Comparison of ENCODE assay signal across 41 cellular contexts in genomic region chr3:89713196-89713595, GRCh38.
"Had no signal": no experiment of that assay in that cellular context is flagged by ENCODE, and none has a peak within 500 bp of the region (broad histone marks: within the 10 kb centered on the region; RNA-seq: fewer than 3 reads in every experiment).

No MANE protein-coding gene starts in this region.

- H3K4me1 Mint-ChIP-seq: activated naive CD4-positive, alpha-beta T cell treated with anti-CD3 and anti-CD28 coated beads, Interleukin-2, amount 10 ng/mL, durations not matched to agents 7 days and 5 days; activated naive CD4-positive, alpha-beta T cell treated with anti-CD3 and anti-CD28 coated beads, Interleukin-2, amount 50 U/mL, for 24 hours; activated naive CD8-positive, alpha-beta T cell treated with anti-CD3 and anti-CD28 coated beads for 36 hours; activated naive CD8-positive, alpha-beta T cell treated with anti-CD3 and anti-CD28 coated beads, Interleukin-2, amount 10 ng/mL, durations not matched to agents 7 days and 5 days; activated naive CD8-positive, alpha-beta T cell treated with anti-CD3 and anti-CD28 coated beads, Interleukin-2, amount 50 U/mL, for 24 hours; activated T-helper 17 cell treated with anti-CD3 and anti-CD28 coated beads, Interleukin-2, amount 50 U/mL, for 72 hours; brain; central memory CD8-positive, alpha-beta T cell had no signal

- H3K27me3 ChIP-seq: adrenal gland, ascending aorta, body of pancreas, brain microvascular endothelial cell, breast epithelium, cardiac muscle cell had no signal

- H3K27ac Mint-ChIP-seq: activated naive CD4-positive, alpha-beta T cell treated with anti-CD3 and anti-CD28 coated beads for 36 hours; activated naive CD4-positive, alpha-beta T cell treated with anti-CD3 and anti-CD28 coated beads, Interleukin-2, amount 10 ng/mL, durations not matched to agents 7 days and 5 days; activated naive CD4-positive, alpha-beta T cell treated with anti-CD3 and anti-CD28 coated beads, Interleukin-2, amount 50 U/mL, for 24 hours; activated naive CD4-positive, alpha-beta T cell treated with anti-CD3 and anti-CD28 coated beads, Interleukin-2, amount 50 U/mL, for 72 hours; activated naive CD8-positive, alpha-beta T cell; activated naive CD8-positive, alpha-beta T cell treated with anti-CD3 and anti-CD28 coated beads for 36 hours; activated naive CD8-positive, alpha-beta T cell treated with anti-CD3 and anti-CD28 coated beads, Interleukin-2, amount 10 ng/mL, durations not matched to agents 7 days and 5 days; activated naive CD8-positive, alpha-beta T cell treated with anti-CD3 and anti-CD28 coated beads, Interleukin-2, amount 50 U/mL, for 24 hours; activated T-cell treated with anti-CD3 and anti-CD28 coated beads, Interleukin-2, amount 50 U/mL, for 24 hours; activated T-cell treated with anti-CD3 and anti-CD28 coated beads, Interleukin-2, amount 50 U/mL, for 72 hours; activated T-helper 1 cell treated with anti-CD3 and anti-CD28 coated beads, Interleukin-12 subunit alpha, Interleukin-12 subunit beta, Interleukin-2, Interleukin-4 antibody, amounts not matched to agents 30 ng/mL and 10 ng/mL and 1 ng/mL, durations not matched to agents 14 hours and 24 hours and 36 hours; activated T-helper 17 cell treated with anti-CD3 and anti-CD28 coated beads, Interleukin-2, amount 50 U/mL, for 72 hours; activated T-helper 2 cell treated with anti-CD3 and anti-CD28 coated beads, Interferon-gamma antibody, Interleukin-2, Interleukin-4, amounts not matched to agents 10 μg/mL and 5 μg/mL and 100 μg/mL, durations not matched to agents 14 hours and 24 hours and 36 hours; brain had no signal

- H3K36me3 ChIP-seq: adrenal gland, ascending aorta, brain microvascular endothelial cell, breast epithelium, cardiac muscle cell had no signal

- DNase-seq: activated effector memory CD4-positive, alpha-beta T cell treated with anti-CD3 and anti-CD28 coated beads, Interleukin-2, amount 50 U/mL, for 16 hours; activated effector memory CD4-positive, alpha-beta T cell treated with Interleukin-2 at 50 U/mL for 16 hours; activated gamma-delta T cell; activated gamma-delta T cell treated with Interleukin-2 at 50 U/mL for 16 hours; activated naive CD4-positive, alpha-beta T cell; activated naive CD4-positive, alpha-beta T cell treated with anti-CD3 and anti-CD28 coated beads for 36 hours; activated naive CD4-positive, alpha-beta T cell treated with anti-CD3 and anti-CD28 coated beads, Interleukin-2, amount 10 ng/mL, durations not matched to agents 7 days and 5 days; activated naive CD4-positive, alpha-beta T cell treated with anti-CD3 and anti-CD28 coated beads, Interleukin-2, amount 50 U/mL, for 16 hours; activated naive CD4-positive, alpha-beta T cell treated with Interleukin-2 at 50 U/mL for 16 hours; activated naive CD8-positive, alpha-beta T cell treated with anti-CD3 and anti-CD28 coated beads for 36 hours; activated naive CD8-positive, alpha-beta T cell treated with anti-CD3 and anti-CD28 coated beads, Interleukin-2, amount 10 ng/mL, durations not matched to agents 7 days and 5 days; activated naive CD8-positive, alpha-beta T cell treated with anti-CD3 and anti-CD28 coated beads, Interleukin-2, amount 50 U/mL, for 24 hours; activated T-cell treated with anti-CD3 and anti-CD28 coated beads for 4 hours; activated T-cell treated with anti-CD3 and anti-CD28 coated beads, Interleukin-2, amount 50 U/mL, for 1 hour; activated T-cell treated with anti-CD3 and anti-CD28 coated beads, Interleukin-2, amount 50 U/mL, for 24 hours; activated T-cell treated with anti-CD3 and anti-CD28 coated beads, Interleukin-2, amount 50 U/mL, for 4 hours; activated T-cell treated with anti-CD3 and anti-CD28 coated beads, Interleukin-2, amount 50 U/mL, for 48 hours; activated T-cell treated with anti-CD3 and anti-CD28 coated beads, Interleukin-2, amount 50 U/mL, for 72 hours; adrenal gland; amniotic stem cell; amygdala; anterior cingulate cortex; aorta; body of pancreas; brain microvascular endothelial cell; caudate nucleus; central memory CD4-positive, alpha-beta T cell; cerebellar nuclear complex had no signal

- H3K9me3 ChIP-seq: ascending aorta, body of pancreas had no signal

- ATAC-seq: activated naive CD4-positive, alpha-beta T cell treated with anti-CD3 and anti-CD28 coated beads, Interleukin-2, amount 50 U/mL, for 72 hours; activated naive CD8-positive, alpha-beta T cell treated with anti-CD3 and anti-CD28 coated beads, Interleukin-2, amount 50 U/mL, for 24 hours; activated T-cell treated with anti-CD3 and anti-CD28 coated beads, Interleukin-2, amount 50 U/mL, for 4 hours; activated T-cell treated with anti-CD3 and anti-CD28 coated beads, Interleukin-2, amount 50 U/mL, for 72 hours; activated T-helper 17 cell treated with anti-CD3 and anti-CD28 coated beads, Interleukin-2, amount 50 U/mL, for 72 hours; body of pancreas had no signal

- H3K4me1 ChIP-seq: adrenal gland, ascending aorta, body of pancreas, breast epithelium had no signal

- H3K27ac ChIP-seq: adrenal gland, ascending aorta, body of pancreas, brain microvascular endothelial cell, breast epithelium, cardiac muscle cell had no signal

- H3K4me3 Mint-ChIP-seq: activated naive CD4-positive, alpha-beta T cell treated with anti-CD3 and anti-CD28 coated beads for 36 hours; activated naive CD4-positive, alpha-beta T cell treated with anti-CD3 and anti-CD28 coated beads, Interleukin-2, amount 10 ng/mL, durations not matched to agents 7 days and 5 days; activated naive CD4-positive, alpha-beta T cell treated with anti-CD3 and anti-CD28 coated beads, Interleukin-2, amount 50 U/mL, for 24 hours; activated naive CD8-positive, alpha-beta T cell; activated naive CD8-positive, alpha-beta T cell treated with anti-CD3 and anti-CD28 coated beads for 36 hours; activated naive CD8-positive, alpha-beta T cell treated with anti-CD3 and anti-CD28 coated beads, Interleukin-2, amount 10 ng/mL, durations not matched to agents 7 days and 5 days; activated naive CD8-positive, alpha-beta T cell treated with anti-CD3 and anti-CD28 coated beads, Interleukin-2, amount 50 U/mL, for 24 hours; activated T-cell treated with anti-CD3 and anti-CD28 coated beads, Interleukin-2, amount 50 U/mL, for 24 hours; activated T-cell treated with anti-CD3 and anti-CD28 coated beads, Interleukin-2, amount 50 U/mL, for 4 hours; activated T-cell treated with anti-CD3 and anti-CD28 coated beads, Interleukin-2, amount 50 U/mL, for 72 hours; activated T-helper 1 cell treated with anti-CD3 and anti-CD28 coated beads, Interleukin-12 subunit alpha, Interleukin-12 subunit beta, Interleukin-2, Interleukin-4 antibody, amounts not matched to agents 30 ng/mL and 10 ng/mL and 1 ng/mL, durations not matched to agents 14 hours and 24 hours and 36 hours; activated T-helper 17 cell treated with anti-CD3 and anti-CD28 coated beads, Interleukin-2, amount 50 U/mL, for 72 hours; brain; central memory CD8-positive, alpha-beta T cell had no signal

- FAIRE-seq: astrocyte, bronchial epithelial cell had no signal

- H3K36me3 Mint-ChIP-seq: activated naive CD4-positive, alpha-beta T cell treated with anti-CD3 and anti-CD28 coated beads, Interleukin-2, amount 10 ng/mL, durations not matched to agents 7 days and 5 days; activated naive CD4-positive, alpha-beta T cell treated with anti-CD3 and anti-CD28 coated beads, Interleukin-2, amount 50 U/mL, for 24 hours; activated naive CD4-positive, alpha-beta T cell treated with anti-CD3 and anti-CD28 coated beads, Interleukin-2, amount 50 U/mL, for 72 hours; activated naive CD8-positive, alpha-beta T cell; activated naive CD8-positive, alpha-beta T cell treated with anti-CD3 and anti-CD28 coated beads for 36 hours; activated naive CD8-positive, alpha-beta T cell treated with anti-CD3 and anti-CD28 coated beads, Interleukin-2, amount 10 ng/mL, durations not matched to agents 7 days and 5 days; brain had no signal

- H3K4me3 ChIP-seq: adrenal gland, ascending aorta, body of pancreas, breast epithelium, cardiac muscle cell had no signal

- H3K27me3 Mint-ChIP-seq: activated naive CD4-positive, alpha-beta T cell treated with anti-CD3 and anti-CD28 coated beads, Interleukin-2, amount 10 ng/mL, durations not matched to agents 7 days and 5 days; activated naive CD4-positive, alpha-beta T cell treated with anti-CD3 and anti-CD28 coated beads, Interleukin-2, amount 50 U/mL, for 24 hours; activated naive CD8-positive, alpha-beta T cell; activated naive CD8-positive, alpha-beta T cell treated with anti-CD3 and anti-CD28 coated beads for 36 hours; activated naive CD8-positive, alpha-beta T cell treated with anti-CD3 and anti-CD28 coated beads, Interleukin-2, amount 10 ng/mL, durations not matched to agents 7 days and 5 days; activated naive CD8-positive, alpha-beta T cell treated with anti-CD3 and anti-CD28 coated beads, Interleukin-2, amount 50 U/mL, for 24 hours; activated T-cell treated with anti-CD3 and anti-CD28 coated beads, Interleukin-2, amount 50 U/mL, for 24 hours; activated T-helper 17 cell treated with anti-CD3 and anti-CD28 coated beads, Interleukin-2, amount 50 U/mL, for 72 hours; central memory CD8-positive, alpha-beta T cell had no signal
